ENCODE assay signal across 8 cellular contexts in genomic region chr6:37005061-37005810, GRCh38. TPM values are rescaled to one million over a fixed set of nuclear protein-coding genes. Genes with fewer than 3 reads are reported as not detected.
DNase-seq lines count a peak whose midpoint lies in the region; ATAC-seq, FAIRE-seq and TF ChIP-seq lines count a peak whose summit lies in the region.

Gene FGD2, plus strand, starts transcription at chr6:37005655. Its CDS starts 163 bp downstream, at chr6:37005818.

- H2AK5ac ChIP-seq in H1 (ENCODE audit: low read depth, low read length), result no peak within 1 kb of the TSS

- DNase-seq in KG1 (lab: John Stamatoyannopoulos, UW) (peak; percentile 16), H1 (ENCODE audit: low read depth in 1 of 2, low spot score in 2 of 2) (no peak), islet precursor cell (no peak), HAP-1 (ENCODE audit: low spot score in 2 of 2) (no peak), DMS 273 treated with DMSO at 0.1 percent for 48 hours (lab: John Stamatoyannopoulos, UW) (no peak)
- DNase-seq in stimulated activated naive B cell treated with anti-CD40 and anti-IgM and Interleukin-4, amounts not matched to agents 10 μg/mL and 1 μg/mL and 100 μg/mL, for 72 hours, result peak; percentile 82

- no peaks in the 10 kb centered on the region for H3K9me3 Mint-ChIP-seq in stimulated activated naive B cell treated with anti-CD40 and anti-IgM and Interleukin-4, amounts not matched to agents 10 μg/mL and 1 μg/mL and 100 μg/mL, for 72 hours

- peak; percentile 56 for TF ChIP-seq POLR2A in GM10847 (IDR thresholded peaks at IDR 0.05; ENCODE audit: extremely low read depth, insufficient read length)
- no peak for TF ChIP-seq POLR2A in H1 (IDR thresholded peaks at IDR 0.05; ENCODE audit: control extremely low read depth in 1 of 2, low read depth in 2 of 2, low read length in 2 of 2)

- H3K4me1 Mint-ChIP-seq in stimulated activated naive B cell treated with anti-CD40 and anti-IgM and Interleukin-4, amounts not matched to agents 10 μg/mL and 1 μg/mL and 100 μg/mL, for 72 hours, result peaks cover 48 to 75% of the 10 kb centered on the region in 2 donors

- ATAC-seq in GM21360 (IDR thresholded peaks at IDR 0.05; ENCODE audit: unreplicated experiment), result peak; percentile 57
- ATAC-seq in stimulated activated naive B cell treated with anti-CD40 and anti-IgM and Interleukin-4, amounts not matched to agents 10 μg/mL and 1 μg/mL and 100 μg/mL, for 72 hours (replicated peaks), result peak; percentile 82 to 83

- no peak within 1 kb of the TSS for H2BK5ac ChIP-seq in H1 (ENCODE audit: low read depth, low read length)

- POLR2A ChIA-PET in H1 (lab: Charles Lee; ENCODE audit: partially characterized antibody), result interaction anchor here (2.2 to 2.5 kb wide), 2 partner anchors 13 to 19 kb away, joined by 6 to 9 read pairs; partner anchors contain the start of gene MTCH1

- CTCF ChIA-PET in H1 (lab: Charles Lee; ENCODE audit: partially characterized antibody), result interaction anchor here (1.1 to 6.5 kb wide), 3 partner anchors 11 to 20 kb away, joined by 4 to 74 read pairs (median 4); no protein-coding TSS in a partner anchor

- peak within 1 kb of the TSS; percentile 98 for H3K27ac Mint-ChIP-seq in stimulated activated naive B cell treated with anti-CD40 and anti-IgM and Interleukin-4, amounts not matched to agents 10 μg/mL and 1 μg/mL and 100 μg/mL, for 72 hours

- peaks cover 25 to 40% of the 10 kb centered on the region in 2 donors for H3K36me3 Mint-ChIP-seq in stimulated activated naive B cell treated with anti-CD40 and anti-IgM and Interleukin-4, amounts not matched to agents 10 μg/mL and 1 μg/mL and 100 μg/mL, for 72 hours

- H3K14ac ChIP-seq in H1 (ENCODE audit: insufficient read length), result no peak within 1 kb of the TSS

- peak within 1 kb of the TSS; percentile 88 to 98 for H3K4me3 Mint-ChIP-seq in stimulated activated naive B cell treated with anti-CD40 and anti-IgM and Interleukin-4, amounts not matched to agents 10 μg/mL and 1 μg/mL and 100 μg/mL, for 72 hours

- H2BK15ac ChIP-seq in H1 (ENCODE audit: low read length), result no peak within 1 kb of the TSS

- no peaks in the 10 kb centered on the region for H3K79me1 ChIP-seq in H1 (ENCODE audit: low read depth, low read length)

- no peak within 1 kb of the TSS for H3K4ac ChIP-seq in H1 (replicated peaks; ENCODE audit: insufficient read length, low read depth, low read length)

- no peak within 1 kb of the TSS for H3K56ac ChIP-seq in H1 (replicated peaks; ENCODE audit: insufficient read length, low read depth, low read length)

- no peak within 1 kb of the TSS for H2BK20ac ChIP-seq in H1 (ENCODE audit: low read length)

- no peaks in the 10 kb centered on the region for H3K23me2 ChIP-seq in H1 (ENCODE audit: low read depth, low read length)

- H3K4me1 ChIP-seq in H1 (replicated peaks in 1 of 4; ENCODE audit: control insufficient read depth in 3 of 4, insufficient read depth in 4 of 4, low read length in 3 of 4), result no peaks in the 10 kb centered on the region
- no peaks in the 10 kb centered on the region for H3K4me1 ChIP-seq in HAP-1

- H3K18ac ChIP-seq in H1 (ENCODE audit: extremely low read depth, low read length), result no peak within 1 kb of the TSS

- no peak for TF ChIP-seq CTCF in H1 (IDR thresholded peaks at IDR 0.05; ENCODE audit: control extremely low read depth in 1 of 3, insufficient read depth in 1 of 3, low read depth in 1 of 3, low read length in 3 of 3)

- no peak within 1 kb of the TSS; the same call in 1 of the 2 replicates for H3K27ac ChIP-seq in H1 (ENCODE audit: low read depth, low read length)

- 0 out of 2 replicates have a peak within 1 kb of the TSS, but pooled peaks have one; percentile 17 for H2BK12ac ChIP-seq in H1 (ENCODE audit: low read depth, low read length)

- no peaks in the 10 kb centered on the region for H3K36me3 ChIP-seq in H1 (ENCODE audit: control insufficient read depth in 2 of 4, insufficient read depth in 4 of 4, low read length in 3 of 4)
- H3K36me3 ChIP-seq in HAP-1 (replicated peaks), result no peaks in the 10 kb centered on the region

- no peak within 1 kb of the TSS for H2BK120ac ChIP-seq in H1 (replicated peaks; ENCODE audit: low read depth, low read length)

- H3K4me2 ChIP-seq in H1 (ENCODE audit: insufficient read depth in 1 of 2, low read depth in 2 of 2, low read length in 2 of 2), result no peak within 1 kb of the TSS

- H4K8ac ChIP-seq in H1 (ENCODE audit: extremely low read depth, insufficient read depth, low read length), result no peak within 1 kb of the TSS

- no peak within 1 kb of the TSS for H4K91ac ChIP-seq in H1 (replicated peaks; ENCODE audit: insufficient read length, low read length)

- no peak within 1 kb of the TSS for H4K5ac ChIP-seq in H1 (ENCODE audit: insufficient read length, low read depth, low read length)

- FAIRE-seq in H1 (lab: Jason Lieb, UNC), result no peak

- no peak within 1 kb of the TSS for H3K23ac ChIP-seq in H1 (ENCODE audit: insufficient read length)

- H3K9ac ChIP-seq in H1 (replicated peaks in 1 of 4; ENCODE audit: extremely low read depth in 1 of 4, low read depth in 3 of 4, low read length in 3 of 4), result no peak within 1 kb of the TSS

- H3K4me3 ChIP-seq in H1 (ENCODE audit: extremely low read depth in 1 of 4, insufficient read depth in 2 of 4, low read depth in 3 of 4, low read length in 4 of 4) (no peak within 1 kb of the TSS), HAP-1 (no peak within 1 kb of the TSS)

- H2AFZ ChIP-seq in H1 (ENCODE audit: low read length), result no peak within 1 kb of the TSS

- no peak for TF ChIP-seq EP300 in H1 (IDR thresholded peaks at IDR 0.05; ENCODE audit: borderline replicate concordance in 1 of 2, low read depth in 2 of 2, low read length in 2 of 2)

- H3K9me3 ChIP-seq in H1 (ENCODE audit: insufficient read depth in 2 of 2, low read depth in 1 of 2, low read length in 1 of 2) (no peaks in the 10 kb centered on the region), HAP-1 (no peaks in the 10 kb centered on the region)

- H4K20me1 ChIP-seq in H1 (replicated peaks in 1 of 2; ENCODE audit: control insufficient read depth in 1 of 2, insufficient read depth in 2 of 2, low read length in 2 of 2), result no peaks in the 10 kb centered on the region

- no peaks in the 10 kb centered on the region for H3K27me3 ChIP-seq in H1 (replicated peaks in 1 of 4; ENCODE audit: control insufficient read depth in 3 of 4, extremely low read depth in 1 of 4, insufficient read depth in 3 of 4, low read length in 3 of 4)
- no peaks in the 10 kb centered on the region for H3K27me3 ChIP-seq in HAP-1 (ENCODE audit: low read depth)

- no peak for TF ChIP-seq RAD21 in H1 (IDR thresholded peaks at IDR 0.05 in 1 of 2, conservative IDR thresholded peaks at IDR 0.05 in 1 of 2; ENCODE audit: low read depth in 2 of 2, low read length in 2 of 2)

- in situ Hi-C loops in HAP-1 (cut with MboI; ENCODE audit: low sequenced_read_pairs), result loop anchor here (25.0 kb wide), 1 partner anchor 393 kb away; no protein-coding TSS in a partner anchor

- 81% methylated on average over 13 of the region's 14 CpGs; no CpG with 5 or more reads in 1 of the 2 experiments for WGBS in H1 (ENCODE audit: extremely low coverage in 1 of 2, insufficient coverage in 1 of 2, insufficient read length in 1 of 2, insufficient replicate concordance in 2 of 2, low coverage in 1 of 2, low lambda C conversion rate in 2 of 2, missing lambda C conversion rate in 1 of 2), 2 experiments

- H3K79me2 ChIP-seq in H1 (ENCODE audit: control insufficient read depth in 1 of 2, insufficient read depth in 2 of 2, low read length in 2 of 2), result no peaks in the 10 kb centered on the region

- no peaks in the 10 kb centered on the region for H3K27me3 Mint-ChIP-seq in stimulated activated naive B cell treated with anti-CD40 and anti-IgM and Interleukin-4, amounts not matched to agents 10 μg/mL and 1 μg/mL and 100 μg/mL, for 72 hours

TF ChIP-seq in H1, 55 proteins besides CTCF, POLR2A, EP300 and RAD21:
- no peak for TF ChIP-seq GTF2F1 (IDR thresholded peaks at IDR 0.05; ENCODE audit: borderline replicate concordance, low read depth, low read length)
- no peak for TF ChIP-seq BCL11A (IDR thresholded peaks at IDR 0.05; ENCODE audit: low read depth in 2 of 2, low read length in 2 of 2)
- no peak for TF ChIP-seq SIX5 (IDR thresholded peaks at IDR 0.05; ENCODE audit: low read depth, low read length)
- no peak for TF ChIP-seq MAX (IDR thresholded peaks at IDR 0.05)
- TF ChIP-seq CHD2 (IDR thresholded peaks at IDR 0.05; ENCODE audit: low read length), result no peak
- no peak for TF ChIP-seq ZNF274 (IDR thresholded peaks at IDR 0.05; ENCODE audit: borderline replicate concordance, extremely low read depth, low read length)
TF ChIP-seq in H1: peak in this region for 0.

RNA-seq across cellular contexts. Expression of gene FGD2, which starts in this region (rescaled TPM):
- 0.19 and 0.32 TPM in 2 replicates for total RNA-seq in H1 (2021; fragmentation: NEBNext Ultra II Directional; extraction: Animal tissue kit (Norgen Biotek cat#: 25700))
- polyA plus RNA-seq in H1 (2011; rRNA removed), result 0.12 and 0.24 TPM in 2 replicates
- polyA plus RNA-seq in H1 (2011; cell fraction: cytosol; rRNA removed), result 0.18 TPM
- polyA plus RNA-seq in H1 (2011; cell fraction: nucleus; rRNA removed), result 0.76 TPM
- 0.10 to 0.13 TPM in 2 of 4 replicates, not detected in the others for polyA plus RNA-seq in H1 (2012, experiment 1 of 2)
- 0.09 TPM for polyA plus RNA-seq in H1 (2012, experiment 2 of 2)
- polyA plus RNA-seq in H1 (2013, experiment 1 of 2), result 0.24 TPM
- polyA plus RNA-seq in H1 (2013, experiment 2 of 2), result 0.22 TPM
- 0.06 and 0.56 TPM in 2 replicates for polyA minus RNA-seq in H1 (2011; rRNA and poly(A)+ RNA removed)
- not detected for polyA minus RNA-seq in H1 (2011; cell fraction: cytosol; rRNA and poly(A)+ RNA removed)
- polyA minus RNA-seq in H1 (2011; cell fraction: nucleus; rRNA and poly(A)+ RNA removed), result 0.70 TPM

Comparison
In these comparisons a context has a peak if more than half of its experiments do, and no peak if none do; other contexts are left out.
1. DNase-seq: peak in KG1 (single experiment) and stimulated activated naive B cell treated with anti-CD40 and anti-IgM and Interleukin-4, amounts not matched to agents 10 μg/mL and 1 μg/mL and 100 μg/mL, for 72 hours (single experiment); none in H1 (0 of 2), islet precursor cell (single experiment), HAP-1 (0 of 2) and DMS 273 treated with DMSO at 0.1 percent for 48 hours (single experiment).